32 cellular contexts compared by ENCODE assay signal in genomic region chr11:6941970-6942369, GRCh38. TPM values are rescaled to one million over a fixed set of nuclear protein-coding genes. Genes with fewer than 3 reads are reported as not detected.
"Had no signal": no experiment of that assay in that cellular context is flagged by ENCODE, and none has a peak within 500 bp of the region (broad histone marks: within the 10 kb centered on the region; RNA-seq: fewer than 3 reads in every experiment).

No MANE protein-coding gene starts in this region.

- H3K27me3 Mint-ChIP-seq: activated T-helper 17 cell treated with anti-CD3 and anti-CD28 coated beads, Interleukin-2, amount 50 U/mL, for 72 hours; central memory CD8-positive, alpha-beta T cell; stimulated activated naive CD8-positive, alpha-beta T cell treated with anti-CD3 and anti-CD28 coated beads, Interleukin-15, amount 100 ng/mL, for 72 hours had no signal

- H3K4me3 ChIP-seq: adrenal gland, breast epithelium, hepatocyte, left lung, lung, tibial artery had no signal

- H3K36me3 Mint-ChIP-seq: activated naive CD4-positive, alpha-beta T cell treated with anti-CD3 and anti-CD28 coated beads, Interleukin-2, amount 50 U/mL, for 72 hours; immature natural killer cell; stimulated activated effector memory CD8-positive, alpha-beta T cell treated with anti-CD3 and anti-CD28 coated beads, Interleukin-12 subunit alpha, Interleukin-12 subunit beta, amount 100 ng/mL, for 72 hours had no signal

- H3K4me1 Mint-ChIP-seq: activated T-helper 17 cell treated with anti-CD3 and anti-CD28 coated beads, Interleukin-2, amount 50 U/mL, for 72 hours; central memory CD8-positive, alpha-beta T cell; immature natural killer cell; naive thymus-derived CD4-positive, alpha-beta T cell; stimulated activated effector memory CD8-positive, alpha-beta T cell treated with anti-CD3 and anti-CD28 coated beads, Interleukin-12 subunit alpha, Interleukin-12 subunit beta, amount 100 ng/mL, for 72 hours; stimulated activated naive CD8-positive, alpha-beta T cell treated with anti-CD3 and anti-CD28 coated beads, Interleukin-15, amount 100 ng/mL, for 72 hours had no signal

- H3K9me3 Mint-ChIP-seq: activated naive CD4-positive, alpha-beta T cell treated with anti-CD3 and anti-CD28 coated beads, Interleukin-2, amount 50 U/mL, for 72 hours; activated T-helper 17 cell treated with anti-CD3 and anti-CD28 coated beads, Interleukin-2, amount 50 U/mL, for 72 hours; central memory CD8-positive, alpha-beta T cell; naive thymus-derived CD4-positive, alpha-beta T cell; stimulated activated effector memory CD8-positive, alpha-beta T cell treated with anti-CD3 and anti-CD28 coated beads, Interleukin-12 subunit alpha, Interleukin-12 subunit beta, amount 100 ng/mL, for 72 hours; stimulated activated naive CD8-positive, alpha-beta T cell treated with anti-CD3 and anti-CD28 coated beads, Interleukin-15, amount 100 ng/mL, for 72 hours had no signal

- DNase-seq: activated CD4-positive, alpha-beta T cell treated with anti-CD3 and anti-CD28 coated beads for 1 hour; activated CD4-positive, alpha-beta T cell treated with anti-CD3 and anti-CD28 coated beads, Interleukin-2, amount 50 U/mL, for 1 hour; activated CD8-positive, alpha-beta T cell treated with anti-CD3 and anti-CD28 coated beads, Interleukin-2, amount 10 ng/mL, durations not matched to agents 7 days and 5 days; adrenal gland; effector memory CD4-positive, alpha-beta T cell; foreskin keratinocyte; immature natural killer cell; left lung; naive thymus-derived CD4-positive, alpha-beta T cell; small intestine; stimulated activated CD4-positive, alpha-beta T cell treated with anti-CD3 and anti-CD28 coated beads, Interleukin-2, amount 100 ng/mL, for 24 hours; stimulated activated naive CD8-positive, alpha-beta T cell treated with anti-CD3 and anti-CD28 coated beads, Interleukin-15, amount 100 ng/mL, for 72 hours; tibial artery had no signal

- ATAC-seq: activated CD8-positive, alpha-beta T cell treated with anti-CD3 and anti-CD28 coated beads, Interleukin-2, amount 10 ng/mL, durations not matched to agents 7 days and 5 days; activated naive CD4-positive, alpha-beta T cell treated with anti-CD3 and anti-CD28 coated beads, Interleukin-2, amount 50 U/mL, for 72 hours; activated T-helper 17 cell treated with anti-CD3 and anti-CD28 coated beads, Interleukin-2, amount 50 U/mL, for 72 hours; foreskin keratinocyte; left lung; naive thymus-derived CD4-positive, alpha-beta T cell; sciatic nerve; stimulated activated effector memory CD8-positive, alpha-beta T cell treated with anti-CD3 and anti-CD28 coated beads, Interleukin-12 subunit alpha, Interleukin-12 subunit beta, amount 100 ng/mL, for 72 hours; stimulated activated naive CD8-positive, alpha-beta T cell treated with anti-CD3 and anti-CD28 coated beads, Interleukin-15, amount 100 ng/mL, for 72 hours had no signal

- H3K4me3 Mint-ChIP-seq: activated CD8-positive, alpha-beta T cell treated with anti-CD3 and anti-CD28 coated beads, Interleukin-2, amount 10 ng/mL, durations not matched to agents 7 days and 5 days; activated T-helper 17 cell treated with anti-CD3 and anti-CD28 coated beads, Interleukin-2, amount 50 U/mL, for 72 hours; central memory CD8-positive, alpha-beta T cell; immature natural killer cell; naive thymus-derived CD4-positive, alpha-beta T cell; stimulated activated effector memory CD8-positive, alpha-beta T cell treated with anti-CD3 and anti-CD28 coated beads, Interleukin-12 subunit alpha, Interleukin-12 subunit beta, amount 100 ng/mL, for 72 hours; stimulated activated naive CD8-positive, alpha-beta T cell treated with anti-CD3 and anti-CD28 coated beads, Interleukin-15, amount 100 ng/mL, for 72 hours had no signal

- H3K27ac Mint-ChIP-seq: activated CD8-positive, alpha-beta T cell treated with anti-CD3 and anti-CD28 coated beads, Interleukin-2, amount 10 ng/mL, durations not matched to agents 7 days and 5 days; activated naive CD4-positive, alpha-beta T cell treated with anti-CD3 and anti-CD28 coated beads, Interleukin-2, amount 50 U/mL, for 72 hours; activated T-helper 17 cell treated with anti-CD3 and anti-CD28 coated beads, Interleukin-2, amount 50 U/mL, for 72 hours; immature natural killer cell; naive thymus-derived CD4-positive, alpha-beta T cell; stimulated activated effector memory CD8-positive, alpha-beta T cell treated with anti-CD3 and anti-CD28 coated beads, Interleukin-12 subunit alpha, Interleukin-12 subunit beta, amount 100 ng/mL, for 72 hours; stimulated activated naive CD8-positive, alpha-beta T cell treated with anti-CD3 and anti-CD28 coated beads, Interleukin-15, amount 100 ng/mL, for 72 hours had no signal

- FAIRE-seq: astrocyte, colon, small intestine had no signal

RNA-seq across cellular contexts. Expression of gene ZNF215, which starts 15.7 kb away (rescaled TPM):
- polyA plus RNA-seq: immature natural killer cell had no signal

RNA-seq across cellular contexts. Expression of gene OR2D3, which starts 21.2 kb away (rescaled TPM):
- total RNA-seq: activated CD8-positive, alpha-beta T cell treated with anti-CD3 and anti-CD28 coated beads, Interleukin-2, amount 10 ng/mL, durations not matched to agents 7 days and 5 days; activated naive CD4-positive, alpha-beta T cell treated with anti-CD3 and anti-CD28 coated beads, Interleukin-2, amount 50 U/mL, for 72 hours; activated T-helper 17 cell treated with anti-CD3 and anti-CD28 coated beads, Interleukin-2, amount 50 U/mL, for 72 hours; adrenal gland; astrocyte; breast epithelium; dermis microvascular lymphatic vessel endothelial cell; foreskin keratinocyte; glomerular endothelial cell; hepatocyte; kidney epithelial cell; left lung; lung; mesenteric fat pad; naive thymus-derived CD4-positive, alpha-beta T cell; osteoblast; posterior vena cava; renal cortical epithelial cell; sciatic nerve; ureter had no signal
- polyA plus RNA-seq: adrenal gland; esophagus; foreskin keratinocyte; hepatocyte; immature natural killer cell; lung; naive thymus-derived CD4-positive, alpha-beta T cell; small intestine had no signal

RNA-seq across cellular contexts. Expression of gene OR2D2, which starts 49.7 kb away (rescaled TPM):
- total RNA-seq: activated CD8-positive, alpha-beta T cell treated with anti-CD3 and anti-CD28 coated beads, Interleukin-2, amount 10 ng/mL, durations not matched to agents 7 days and 5 days; activated T-helper 17 cell treated with anti-CD3 and anti-CD28 coated beads, Interleukin-2, amount 50 U/mL, for 72 hours; mesenteric fat pad; posterior vena cava; sciatic nerve had no signal
- polyA plus RNA-seq: adrenal gland; esophagus; foreskin keratinocyte; hepatocyte; immature natural killer cell; lung; naive thymus-derived CD4-positive, alpha-beta T cell; small intestine had no signal
